Comparison of ENCODE assay signal across 23 cellular contexts in the genomic region with DNA sequence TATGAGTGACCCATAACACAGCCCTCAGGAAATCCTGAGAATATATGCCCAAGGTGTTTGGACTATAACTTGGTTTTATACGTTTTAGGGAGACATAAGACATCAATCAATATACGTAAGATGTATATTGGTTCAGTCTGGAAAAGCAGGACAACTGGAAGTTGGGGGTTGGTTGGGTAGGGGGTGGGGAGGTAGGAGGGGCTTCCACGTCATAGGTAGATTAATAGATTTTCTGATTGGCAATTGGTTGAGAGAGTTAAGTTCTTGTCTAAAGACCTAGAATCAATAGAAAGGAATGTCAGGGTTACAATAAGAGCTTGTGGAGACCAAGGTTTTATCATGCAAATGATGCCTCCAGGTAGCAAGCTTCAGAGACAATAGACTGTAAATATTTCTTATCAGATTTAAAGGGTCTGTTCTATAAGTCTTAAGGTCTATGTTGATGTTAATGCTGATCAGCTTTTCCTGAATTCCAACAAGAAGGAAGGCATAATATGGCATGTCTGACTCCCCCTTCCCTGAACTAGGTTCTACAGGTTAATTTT.
"Had no signal": no experiment of that assay in that cellular context is flagged by ENCODE, and none has a peak within 500 bp of the region (broad histone marks: within the 10 kb centered on the region; RNA-seq: fewer than 3 reads in every experiment).

No MANE protein-coding gene starts in this region.

- H3K27me3 ChIP-seq: dorsolateral prefrontal cortex, neutrophil, right lobe of liver, spleen, testis, transverse colon had no signal

- H3K4me3 ChIP-seq: dorsolateral prefrontal cortex, lung, psoas muscle, right lobe of liver, spleen, testis, transverse colon had no signal

- ATAC-seq: esophagus mucosa; left colon; left ventricle myocardium superior; naive thymus-derived CD4-positive, alpha-beta T cell; psoas muscle; right lobe of liver; stimulated activated naive B cell treated with anti-CD40 and anti-IgM and Interleukin-4, amounts not matched to agents 10 μg/mL and 1 μg/mL and 100 μg/mL, for 72 hours; stimulated activated naive CD8-positive, alpha-beta T cell treated with anti-CD3 and anti-CD28 coated beads, Interleukin-15, amount 100 ng/mL, for 72 hours had no signal

- H3K4me1 ChIP-seq: psoas muscle, right lobe of liver, spleen, testis, transverse colon had no signal

- H3K4me1 Mint-ChIP-seq: central memory CD8-positive, alpha-beta T cell; naive thymus-derived CD4-positive, alpha-beta T cell; stimulated activated naive B cell treated with anti-CD40 and anti-IgM and Interleukin-4, amounts not matched to agents 10 μg/mL and 1 μg/mL and 100 μg/mL, for 72 hours; stimulated activated naive CD8-positive, alpha-beta T cell treated with anti-CD3 and anti-CD28 coated beads, Interleukin-15, amount 100 ng/mL, for 72 hours had no signal

- H3K27me3 Mint-ChIP-seq: central memory CD8-positive, alpha-beta T cell; naive thymus-derived CD4-positive, alpha-beta T cell; stimulated activated naive B cell treated with anti-CD40 and anti-IgM and Interleukin-4, amounts not matched to agents 10 μg/mL and 1 μg/mL and 100 μg/mL, for 72 hours; stimulated activated naive CD8-positive, alpha-beta T cell treated with anti-CD3 and anti-CD28 coated beads, Interleukin-15, amount 100 ng/mL, for 72 hours had no signal

- DNase-seq: cortex of kidney; dorsolateral prefrontal cortex; effector CD8-positive, alpha-beta T cell; kidney; left colon; left ventricle myocardium superior; mesenchymal stem cell; naive thymus-derived CD4-positive, alpha-beta T cell; psoas muscle; retina; right lobe of liver; spleen; stimulated activated CD4-positive, alpha-beta T cell treated with anti-CD3 and anti-CD28 coated beads, Interleukin-15, amount 100 ng/mL, for 24 hours; stimulated activated CD4-positive, alpha-beta T cell treated with anti-CD3 and anti-CD28 coated beads, Interleukin-1b, Interleukin-23, amount 100 ng/mL, for 48 hours; stimulated activated CD4-positive, alpha-beta T cell treated with anti-CD3 and anti-CD28 coated beads, Interleukin-4, amount 100 ng/mL, for 24 hours; stimulated activated naive B cell treated with anti-CD40 and anti-IgM and Interleukin-4, amounts not matched to agents 10 μg/mL and 1 μg/mL and 100 μg/mL, for 72 hours; stimulated activated naive CD8-positive, alpha-beta T cell treated with anti-CD3 and anti-CD28 coated beads, Interleukin-15, amount 100 ng/mL, for 72 hours; testis; transverse colon had no signal

- H3K36me3 ChIP-seq: neutrophil, right lobe of liver, spleen, transverse colon had no signal

- H3K36me3 Mint-ChIP-seq: naive thymus-derived CD4-positive, alpha-beta T cell; stimulated activated naive B cell treated with anti-CD40 and anti-IgM and Interleukin-4, amounts not matched to agents 10 μg/mL and 1 μg/mL and 100 μg/mL, for 72 hours had no signal

- H3K27ac Mint-ChIP-seq: naive thymus-derived CD4-positive, alpha-beta T cell; stimulated activated naive B cell treated with anti-CD40 and anti-IgM and Interleukin-4, amounts not matched to agents 10 μg/mL and 1 μg/mL and 100 μg/mL, for 72 hours; stimulated activated naive CD8-positive, alpha-beta T cell treated with anti-CD3 and anti-CD28 coated beads, Interleukin-15, amount 100 ng/mL, for 72 hours had no signal

- H3K4me3 Mint-ChIP-seq: central memory CD8-positive, alpha-beta T cell; naive thymus-derived CD4-positive, alpha-beta T cell; stimulated activated naive B cell treated with anti-CD40 and anti-IgM and Interleukin-4, amounts not matched to agents 10 μg/mL and 1 μg/mL and 100 μg/mL, for 72 hours; stimulated activated naive CD8-positive, alpha-beta T cell treated with anti-CD3 and anti-CD28 coated beads, Interleukin-15, amount 100 ng/mL, for 72 hours had no signal

- H3K27ac ChIP-seq: dorsolateral prefrontal cortex, neutrophil, psoas muscle, right lobe of liver, spleen, testis, transverse colon had no signal

- H3K9me3 ChIP-seq: neutrophil, psoas muscle, right lobe of liver, testis, transverse colon had no signal
